ENCODE assay signal across 9 cellular contexts in the genomic region with DNA sequence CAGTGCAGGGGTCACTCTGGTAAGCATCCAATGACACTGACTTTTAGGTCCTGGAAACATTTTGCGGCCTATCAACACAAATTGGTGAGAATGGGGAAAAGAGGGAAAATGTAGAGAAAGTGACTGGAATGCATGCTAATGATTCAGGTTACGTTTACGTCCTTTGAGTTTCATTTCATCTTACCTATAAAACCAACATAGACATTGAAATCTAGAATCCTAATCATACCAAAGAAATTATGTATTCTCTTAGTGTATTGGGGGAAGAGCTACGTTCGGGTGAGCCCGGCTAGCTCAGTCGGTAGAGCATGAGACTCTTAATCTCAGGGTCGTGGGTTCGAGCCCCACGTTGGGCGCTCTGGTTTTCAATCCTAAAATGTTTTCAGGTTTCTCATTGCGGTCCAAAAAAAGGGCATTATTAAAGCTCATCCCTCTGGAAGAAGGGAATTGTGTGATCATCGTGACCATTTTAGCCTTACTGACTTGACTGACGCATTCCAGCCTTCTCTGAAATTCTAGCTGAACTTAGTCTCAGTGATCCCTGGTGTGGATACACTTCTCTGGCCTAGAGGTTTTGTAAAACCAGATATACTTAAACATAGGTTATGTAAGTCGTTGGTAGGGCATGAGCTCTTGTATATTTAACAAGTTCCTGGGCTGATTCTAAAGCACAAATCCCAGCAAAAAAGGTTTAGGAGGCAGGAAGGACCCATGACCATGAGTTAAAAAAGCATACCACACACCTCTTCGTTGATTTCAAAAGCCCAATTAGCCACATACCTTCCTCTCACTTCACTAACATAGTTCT. TPM values are rescaled to one million over a fixed set of nuclear protein-coding genes. Genes with fewer than 3 reads are reported as not detected.
DNase-seq lines count a peak whose midpoint lies in the region; ATAC-seq lines count a peak whose summit lies in the region.
"Had no signal": no experiment of that assay in that cellular context is flagged by ENCODE, and none has a peak within 500 bp of the region (broad histone marks: within the 10 kb centered on the region; RNA-seq: fewer than 3 reads in every experiment).

No MANE protein-coding gene starts in this region.

- peaks cover 1% of the 10 kb centered on the region for H3K36me3 Mint-ChIP-seq in stimulated activated effector memory CD8-positive, alpha-beta T cell treated with anti-CD3 and anti-CD28 coated beads, Interleukin-12 subunit alpha, Interleukin-12 subunit beta, amount 100 ng/mL, for 72 hours

- H3K4me3 ChIP-seq in right cardiac atrium (ENCODE audit: low read length), result no peak overlapping the region

- ATAC-seq in right cardiac atrium, result peak; percentile 14 to 16
- ATAC-seq in stimulated activated effector memory CD8-positive, alpha-beta T cell treated with anti-CD3 and anti-CD28 coated beads, Interleukin-12 subunit alpha, Interleukin-12 subunit beta, amount 100 ng/mL, for 72 hours, result no peak

- H3K4me1 Mint-ChIP-seq in stimulated activated effector memory CD8-positive, alpha-beta T cell treated with anti-CD3 and anti-CD28 coated beads, Interleukin-12 subunit alpha, Interleukin-12 subunit beta, amount 100 ng/mL, for 72 hours, result peaks cover 18% of the 10 kb centered on the region

- H3K9me3 Mint-ChIP-seq in stimulated activated effector memory CD8-positive, alpha-beta T cell treated with anti-CD3 and anti-CD28 coated beads, Interleukin-12 subunit alpha, Interleukin-12 subunit beta, amount 100 ng/mL, for 72 hours, result no peaks in the 10 kb centered on the region

- H3K27ac ChIP-seq in right cardiac atrium (ENCODE audit: low read length), result no peak overlapping the region

- H3K27me3 ChIP-seq in right cardiac atrium (ENCODE audit: control insufficient read depth, insufficient read depth), result no peaks in the 10 kb centered on the region

- DNase-seq in activated T-cell treated with anti-CD3 and anti-CD28 coated beads for 48 hours (ENCODE audit: low read depth) (peak; percentile 59), activated T-cell treated with anti-CD3 and anti-CD28 coated beads for 4 hours (no peak), NCI-H2171 treated with DMSO at 0.1 percent for 48 hours (lab: John Stamatoyannopoulos, UW) (peak; percentile 86), right cardiac atrium (peak in 2 of 3 donors; percentile 70 to 73), NOMO-1 (lab: John Stamatoyannopoulos, UW; ENCODE audit: unreplicated experiment in 2 of 2) (no peak), NOMO-1 treated with dmso at 0.1 percent for 144 hours (lab: John Stamatoyannopoulos, UW; ENCODE audit: unreplicated experiment) (no peak)
- peak; percentile 78 for DNase-seq in activated CD8-positive, alpha-beta memory T cell treated with anti-CD3 and anti-CD28 coated beads for 24 hours
- peak in 1 of 2 donors; percentile 81 for DNase-seq in stimulated activated effector memory CD8-positive, alpha-beta T cell treated with anti-CD3 and anti-CD28 coated beads, Interleukin-12 subunit alpha, Interleukin-12 subunit beta, amount 100 ng/mL, for 72 hours (ENCODE audit: low spot score in 2 of 2)

- H3K4me3 Mint-ChIP-seq in stimulated activated effector memory CD8-positive, alpha-beta T cell treated with anti-CD3 and anti-CD28 coated beads, Interleukin-12 subunit alpha, Interleukin-12 subunit beta, amount 100 ng/mL, for 72 hours, result no peak overlapping the region

- no peaks in the 10 kb centered on the region for H3K9me3 ChIP-seq in right cardiac atrium (ENCODE audit: control insufficient read depth, low read length)

- H3K4me1 ChIP-seq in right cardiac atrium (ENCODE audit: control insufficient read depth, insufficient read depth, low read length), result no peaks in the 10 kb centered on the region

- peak overlapping the region; percentile 90 for H3K27ac Mint-ChIP-seq in stimulated activated effector memory CD8-positive, alpha-beta T cell treated with anti-CD3 and anti-CD28 coated beads, Interleukin-12 subunit alpha, Interleukin-12 subunit beta, amount 100 ng/mL, for 72 hours

- intact Hi-C loops in right cardiac atrium (cut with DNase I), result loop anchor here in 1 of 4 donors (10.0 kb wide), 1 partner anchor 242 kb away; no protein-coding TSS in a partner anchor

- 32% methylated on average over 16 of the region's 16 CpGs for WGBS in right cardiac atrium

RNA-seq across cellular contexts. Expression of gene HMGN4, which starts 18.3 kb away (rescaled TPM):
- 10 to 100 TPM; 34.6 to 42.9 (median 35.9) TPM for total RNA-seq in right cardiac atrium
- 20.1 TPM for polyA plus RNA-seq in right cardiac atrium

RNA-seq across cellular contexts. Expression of gene ABT1, which starts 40.3 kb away (rescaled TPM):
- total RNA-seq in right cardiac atrium, result 1 to 10 TPM; 8.9 to 9.5 (median 9.3) TPM
- polyA plus RNA-seq in right cardiac atrium, result 9.2 TPM

RNA-seq across cellular contexts. Expression of gene BTN1A1, which starts 56.4 kb away (rescaled TPM):
- not detected for total RNA-seq in right cardiac atrium
- not detected for polyA plus RNA-seq in right cardiac atrium
- total RNA-seq: temporal lobe had no signal

Comparison
In these comparisons a context has a peak if more than half of its experiments do, and no peak if none do; other contexts are left out.
1. DNase-seq: peak in activated T-cell treated with anti-CD3 and anti-CD28 coated beads for 48 hours (single experiment), NCI-H2171 treated with DMSO at 0.1 percent for 48 hours (single experiment), activated CD8-positive, alpha-beta memory T cell treated with anti-CD3 and anti-CD28 coated beads for 24 hours (single experiment) and right cardiac atrium (2 of 3); none in activated T-cell treated with anti-CD3 and anti-CD28 coated beads for 4 hours (single experiment), NOMO-1 (0 of 2) and NOMO-1 treated with dmso at 0.1 percent for 144 hours (single experiment).